ENCODE assay signal across 7 cellular contexts in the genomic region with DNA sequence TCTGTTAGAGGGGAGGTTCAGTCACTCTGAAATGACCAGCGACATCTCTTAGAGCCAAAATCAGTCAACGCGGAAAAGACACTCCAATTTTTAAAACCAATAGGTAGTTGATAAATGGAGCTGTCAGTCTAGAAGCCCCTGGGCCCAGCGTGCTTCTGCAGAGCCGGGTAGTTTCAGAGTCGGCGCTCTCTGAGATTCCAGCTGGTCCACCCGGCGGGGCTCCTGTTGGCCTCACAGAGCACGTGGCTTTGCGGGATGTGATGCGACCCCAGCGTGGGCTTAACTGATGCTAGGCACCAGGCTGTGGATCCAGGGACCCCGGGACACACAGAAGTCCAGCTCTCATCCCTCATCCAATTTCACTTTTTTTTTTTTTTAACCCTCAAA.
DNase-seq lines count a peak whose midpoint lies in the region; ATAC-seq, FAIRE-seq and TF ChIP-seq lines count a peak whose summit lies in the region.
"Not testable (repeated sequence)": the region's sequence is repeated elsewhere in the genome, so short reads cannot be mapped to it uniquely, and the experiment has no call there.

No MANE protein-coding gene starts in this region.

- WGBS in H1 (ENCODE audit: extremely low coverage in 1 of 2, insufficient coverage in 1 of 2, insufficient read length in 1 of 2, insufficient replicate concordance in 2 of 2, low coverage in 1 of 2, low lambda C conversion rate in 2 of 2, missing lambda C conversion rate in 1 of 2), 2 experiments: 33% methylated on average over 11 of the region's 14 CpGs; no CpG with 5 or more reads in 1 of the 2 experiments
- 68 to 84% (median 74%) methylated on average over 9 to 13 of the region's 14 CpGs for WGBS in heart left ventricle, 4 donors
- WGBS in ovary, 3 donors: 47 to 55% (median 52%) methylated on average over 11 to 14 of the region's 14 CpGs

- H3K14ac ChIP-seq in H1 (ENCODE audit: insufficient read length): not testable (repeated sequence)

- not testable (repeated sequence) for H2BK120ac ChIP-seq in H1 (replicated peaks; ENCODE audit: low read depth, low read length)

- TSS peak; percentile 44 for BruUV-seq in PC-3 (replicated peaks; lab: Mats Ljungman, UMichigan)
- BruUV-seq in MCF 10A (replicated peaks; lab: Mats Ljungman, UMichigan): TSS peak; percentile 30

- not testable (repeated sequence) for H3K4me2 ChIP-seq in PC-3 (ENCODE audit: low read length)
- H3K4me2 ChIP-seq in H1 (ENCODE audit: insufficient read depth in 1 of 2, low read depth in 2 of 2, low read length in 2 of 2): peak overlapping the region; percentile 36 to 49; a peak in 1 of 4 replicates

- not testable (repeated sequence) for H2AK5ac ChIP-seq in H1 (ENCODE audit: low read depth, low read length)

- not testable (repeated sequence) for H3K9me3 Mint-ChIP-seq in MCF 10A (ENCODE audit: unreplicated experiment)

- not testable (repeated sequence) for H2BK15ac ChIP-seq in H1 (ENCODE audit: low read length)

- ATAC-seq in PC-3; thoracic aorta (ENCODE audit: insufficient number of reproducible peaks, low FRiP score, low read depth): not testable (repeated sequence)
- ATAC-seq in heart left ventricle: peak in 1 of 4 donors; percentile 28

- H4K5ac ChIP-seq in H1 (ENCODE audit: insufficient read length, low read depth, low read length): not testable (repeated sequence)

- H3K18ac ChIP-seq in H1 (ENCODE audit: extremely low read depth, low read length): not testable (repeated sequence)

- H2BK12ac ChIP-seq in H1 (ENCODE audit: low read depth, low read length): not testable (repeated sequence)

- not testable (repeated sequence) for FAIRE-seq in H1 (lab: Jason Lieb, UNC)

- H3K4ac ChIP-seq in H1 (replicated peaks; ENCODE audit: insufficient read length, low read depth, low read length): not testable (repeated sequence)

- H3K36me3 Mint-ChIP-seq in MCF 10A (ENCODE audit: insufficient read depth, unreplicated experiment): not testable (repeated sequence)

- H3K4me1 ChIP-seq in PC-3 (ENCODE audit: insufficient read depth, low read length); H1 (replicated peaks in 1 of 4; ENCODE audit: control insufficient read depth in 3 of 4, insufficient read depth in 4 of 4, low read length in 3 of 4); heart left ventricle; ovary (ENCODE audit: insufficient read depth); thoracic aorta (ENCODE audit: control insufficient read depth in 1 of 2, low read depth in 2 of 2): not testable (repeated sequence)

- H3K4me3 ChIP-seq in PC-3 (ENCODE audit: low read length): not testable (repeated sequence)
- H3K4me3 ChIP-seq in H1 (ENCODE audit: extremely low read depth in 1 of 4, insufficient read depth in 2 of 4, low read depth in 3 of 4, low read length in 4 of 4) (peak overlapping the region in 1 of 4 experiments; percentile 40; a peak in 1 of 8 replicates), heart left ventricle (peak overlapping the region in 8 of 12 donors; percentile 27 to 52 (median 36)), ovary (peak overlapping the region; percentile 22), thoracic aorta (peak overlapping the region; percentile 67)

- not testable (repeated sequence) for H2BK5ac ChIP-seq in H1 (ENCODE audit: low read depth, low read length)

- H3K36me3 ChIP-seq in PC-3 (ENCODE audit: low read depth, low read length); H1 (ENCODE audit: control insufficient read depth in 2 of 4, insufficient read depth in 4 of 4, low read length in 3 of 4); heart left ventricle; ovary; thoracic aorta: not testable (repeated sequence)

- TF ChIP-seq CTCF in PC-3 (conservative IDR thresholded peaks at IDR 0.05; ENCODE audit: low read depth, low read length); MCF 10A (IDR thresholded peaks at IDR 0.05; ENCODE audit: unreplicated experiment); H1 (IDR thresholded peaks at IDR 0.05; ENCODE audit: control extremely low read depth in 1 of 3, insufficient read depth in 1 of 3, low read depth in 1 of 3, low read length in 3 of 3); heart left ventricle (IDR thresholded peaks at IDR 0.05); ovary (IDR thresholded peaks at IDR 0.05); thoracic aorta (IDR thresholded peaks at IDR 0.05): not testable (repeated sequence)

- POLR2A ChIA-PET in PC-3 (lab: Charles Lee; ENCODE audit: unreplicated experiment); MCF 10A (lab: Yijun Ruan, JAX); H1 (lab: Charles Lee; ENCODE audit: partially characterized antibody): not testable (repeated sequence)

- not testable (repeated sequence) for H3K79me2 ChIP-seq in PC-3 (ENCODE audit: low read length); H1 (ENCODE audit: control insufficient read depth in 1 of 2, insufficient read depth in 2 of 2, low read length in 2 of 2)

- not testable (repeated sequence) for H3K27me3 ChIP-seq in PC-3 (ENCODE audit: low read length); H1 (replicated peaks in 1 of 4; ENCODE audit: control insufficient read depth in 3 of 4, extremely low read depth in 1 of 4, insufficient read depth in 3 of 4, low read length in 3 of 4); heart left ventricle; ovary; thoracic aorta (replicated peaks; ENCODE audit: insufficient read depth)

- H3K4me1 Mint-ChIP-seq in MCF 10A (ENCODE audit: insufficient read depth, unreplicated experiment): not testable (repeated sequence)

- H3K9me2 ChIP-seq in PC-3 (replicated peaks; ENCODE audit: low read length): not testable (repeated sequence)

- not testable (repeated sequence) for H3K27ac Mint-ChIP-seq in MCF 10A (ENCODE audit: low read depth, unreplicated experiment)

- H3K23me2 ChIP-seq in H1 (ENCODE audit: low read depth, low read length): not testable (repeated sequence)

- CTCF ChIA-PET in PC-3 (lab: Charles Lee); MCF 10A (lab: Yijun Ruan, JAX); H1 (lab: Charles Lee; ENCODE audit: partially characterized antibody): not testable (repeated sequence)

- not testable (repeated sequence) for H2BK20ac ChIP-seq in H1 (ENCODE audit: low read length)

- H3K27me3 Mint-ChIP-seq in MCF 10A (ENCODE audit: insufficient read depth, unreplicated experiment): not testable (repeated sequence)

- TF ChIP-seq POLR2A in H1 (IDR thresholded peaks at IDR 0.05; ENCODE audit: control extremely low read depth in 1 of 2, low read depth in 2 of 2, low read length in 2 of 2); heart left ventricle (IDR thresholded peaks at IDR 0.05); ovary (IDR thresholded peaks at IDR 0.05): not testable (repeated sequence)

- not testable (repeated sequence) for H2AFZ ChIP-seq in PC-3 (ENCODE audit: low read length); H1 (ENCODE audit: low read length)

- not testable (repeated sequence) for H3K9ac ChIP-seq in PC-3 (ENCODE audit: low read length); H1 (replicated peaks in 1 of 4; ENCODE audit: extremely low read depth in 1 of 4, low read depth in 3 of 4, low read length in 3 of 4)

- not testable (repeated sequence) for H4K20me1 ChIP-seq in PC-3 (ENCODE audit: low read length); H1 (replicated peaks in 1 of 2; ENCODE audit: control insufficient read depth in 1 of 2, insufficient read depth in 2 of 2, low read length in 2 of 2)

- TF ChIP-seq RAD21 in H1 (IDR thresholded peaks at IDR 0.05 in 1 of 2, conservative IDR thresholded peaks at IDR 0.05 in 1 of 2; ENCODE audit: low read depth in 2 of 2, low read length in 2 of 2): not testable (repeated sequence)

- not testable (repeated sequence) for H3K23ac ChIP-seq in H1 (ENCODE audit: insufficient read length)

- not testable (repeated sequence) for H4K91ac ChIP-seq in H1 (replicated peaks; ENCODE audit: insufficient read length, low read length)

- H4K8ac ChIP-seq in H1 (ENCODE audit: extremely low read depth, insufficient read depth, low read length): not testable (repeated sequence)

- TF ChIP-seq EP300 in H1 (IDR thresholded peaks at IDR 0.05; ENCODE audit: borderline replicate concordance in 1 of 2, low read depth in 2 of 2, low read length in 2 of 2); ovary (IDR thresholded peaks at IDR 0.05): not testable (repeated sequence)

- H3K56ac ChIP-seq in H1 (replicated peaks; ENCODE audit: insufficient read length, low read depth, low read length): not testable (repeated sequence)

- not testable (repeated sequence) for H3K79me1 ChIP-seq in H1 (ENCODE audit: low read depth, low read length)

- H3K9me3 ChIP-seq in PC-3 (ENCODE audit: low read length); H1 (ENCODE audit: insufficient read depth in 2 of 2, low read depth in 1 of 2, low read length in 1 of 2); heart left ventricle; ovary; thoracic aorta: not testable (repeated sequence)

- not testable (repeated sequence) for H3K4me3 Mint-ChIP-seq in MCF 10A (ENCODE audit: unreplicated experiment)

- H3F3A ChIP-seq in PC-3 (ENCODE audit: low read length, unreplicated experiment): not testable (repeated sequence)

- not testable (repeated sequence) for DNase-seq in PC-3; MCF 10A (ENCODE audit: unreplicated experiment); H1 (ENCODE audit: low read depth in 1 of 2, low spot score in 2 of 2); heart left ventricle; ovary; thoracic aorta (ENCODE audit: low spot score)
- DNase-seq in left kidney (ENCODE audit: low read depth, low spot score): peak; percentile 30

- not testable (repeated sequence) for H3K27ac ChIP-seq in PC-3 (ENCODE audit: low read length); H1 (ENCODE audit: low read depth, low read length); heart left ventricle; ovary; thoracic aorta

- intact Hi-C loops in PC-3 (cut with micrococcal nuclease); MCF 10A (cut with micrococcal nuclease); heart left ventricle (cut with DNase I); ovary (cut with DNase I): not testable (repeated sequence)
